ENCODE assay signal across 27 cellular contexts in genomic region chr19:15476334-15476733, GRCh38. TPM values are rescaled to one million over a fixed set of nuclear protein-coding genes. Genes with fewer than 3 reads are reported as not detected.
"Had no signal": no experiment of that assay in that cellular context is flagged by ENCODE, and none has a peak within 500 bp of the region (broad histone marks: within the 10 kb centered on the region; RNA-seq: fewer than 3 reads in every experiment).

No MANE protein-coding gene starts in this region.

- ATAC-seq: activated T-cell treated with anti-CD3 and anti-CD28 coated beads, Interleukin-2, amount 50 U/mL, for 4 hours; effector memory CD8-positive, alpha-beta T cell; upper lobe of right lung had no signal

- H3K4me1 Mint-ChIP-seq: nephron had no signal

- H3K27ac Mint-ChIP-seq: activated CD4-positive, alpha-beta T cell treated with anti-CD3 and anti-CD28 coated beads, Interleukin-2, amount 10 ng/mL, durations not matched to agents 7 days and 5 days; activated naive CD8-positive, alpha-beta T cell treated with anti-CD3 and anti-CD28 coated beads for 36 hours; nephron had no signal

- DNase-seq: activated CD4-positive, alpha-beta T cell treated with anti-CD3 and anti-CD28 coated beads, Interleukin-2, amount 10 ng/mL, durations not matched to agents 7 days and 5 days; activated CD8-positive, alpha-beta memory T cell treated with anti-CD3 and anti-CD28 coated beads, Interleukin-2, amount 50 U/mL, for 48 hours; activated naive CD4-positive, alpha-beta T cell treated with Interleukin-2 at 50 U/mL for 16 hours; activated naive CD8-positive, alpha-beta T cell treated with anti-CD3 and anti-CD28 coated beads for 36 hours; activated T-cell treated with anti-CD3 and anti-CD28 coated beads, Interleukin-2, amount 50 U/mL, for 4 hours; colonic mucosa; dorsolateral prefrontal cortex; effector memory CD8-positive, alpha-beta T cell; glutamatergic neuron; midbrain; sigmoid colon; stimulated activated CD4-positive, alpha-beta T cell treated with anti-CD3 and anti-CD28 coated beads, Interleukin-15, amount 100 ng/mL, for 24 hours; stimulated activated CD4-positive, alpha-beta T cell treated with anti-CD3 and anti-CD28 coated beads, Interleukin-2, amount 100 ng/mL, for 48 hours; stimulated activated CD8-positive, alpha-beta memory T cell treated with anti-CD3 and anti-CD28 coated beads, Interleukin-4, amount 100 ng/mL, for 48 hours; stimulated activated naive CD4-positive, alpha-beta T cell; substantia nigra; T-helper 1 cell; thyroid gland; upper lobe of right lung had no signal

- H3K4me3 Mint-ChIP-seq: activated CD4-positive, alpha-beta T cell treated with anti-CD3 and anti-CD28 coated beads, Interleukin-2, amount 10 ng/mL, durations not matched to agents 7 days and 5 days; activated naive CD8-positive, alpha-beta T cell treated with anti-CD3 and anti-CD28 coated beads for 36 hours; activated T-cell treated with anti-CD3 and anti-CD28 coated beads, Interleukin-2, amount 50 U/mL, for 4 hours; central memory CD8-positive, alpha-beta T cell; effector memory CD8-positive, alpha-beta T cell; nephron had no signal

- H3K36me3 Mint-ChIP-seq: activated naive CD8-positive, alpha-beta T cell treated with anti-CD3 and anti-CD28 coated beads for 36 hours had no signal

- H3K27me3 Mint-ChIP-seq: activated CD4-positive, alpha-beta T cell treated with anti-CD3 and anti-CD28 coated beads, Interleukin-2, amount 10 ng/mL, durations not matched to agents 7 days and 5 days; activated naive CD8-positive, alpha-beta T cell treated with anti-CD3 and anti-CD28 coated beads for 36 hours; central memory CD8-positive, alpha-beta T cell; effector memory CD8-positive, alpha-beta T cell had no signal

- H3K9me3 Mint-ChIP-seq: activated CD4-positive, alpha-beta T cell treated with anti-CD3 and anti-CD28 coated beads, Interleukin-2, amount 10 ng/mL, durations not matched to agents 7 days and 5 days; activated naive CD8-positive, alpha-beta T cell treated with anti-CD3 and anti-CD28 coated beads for 36 hours; activated T-cell treated with anti-CD3 and anti-CD28 coated beads, Interleukin-2, amount 50 U/mL, for 4 hours; central memory CD8-positive, alpha-beta T cell; effector memory CD8-positive, alpha-beta T cell had no signal

RNA-seq across cellular contexts. Expression of gene PGLYRP2, which starts 3.0 kb away (rescaled TPM):
- total RNA-seq: activated naive CD8-positive, alpha-beta T cell treated with anti-CD3 and anti-CD28 coated beads for 36 hours; astrocyte; colonic mucosa; esophagus muscularis mucosa; frontal cortex; hepatocyte; sigmoid colon; smooth muscle cell; thyroid gland; upper lobe of right lung had no signal

RNA-seq across cellular contexts. Expression of gene RASAL3, which starts 12.0 kb away (rescaled TPM):
- total RNA-seq: smooth muscle cell had no signal

RNA-seq across cellular contexts. Expression of gene CYP4F22, which starts 32.0 kb away (rescaled TPM):
- total RNA-seq: astrocyte, endothelial cell of umbilical vein, esophagus muscularis mucosa, frontal cortex, hepatocyte, sigmoid colon, smooth muscle cell, upper lobe of right lung had no signal
